ENCODE assay signal across 8 cellular contexts in the genomic region with DNA sequence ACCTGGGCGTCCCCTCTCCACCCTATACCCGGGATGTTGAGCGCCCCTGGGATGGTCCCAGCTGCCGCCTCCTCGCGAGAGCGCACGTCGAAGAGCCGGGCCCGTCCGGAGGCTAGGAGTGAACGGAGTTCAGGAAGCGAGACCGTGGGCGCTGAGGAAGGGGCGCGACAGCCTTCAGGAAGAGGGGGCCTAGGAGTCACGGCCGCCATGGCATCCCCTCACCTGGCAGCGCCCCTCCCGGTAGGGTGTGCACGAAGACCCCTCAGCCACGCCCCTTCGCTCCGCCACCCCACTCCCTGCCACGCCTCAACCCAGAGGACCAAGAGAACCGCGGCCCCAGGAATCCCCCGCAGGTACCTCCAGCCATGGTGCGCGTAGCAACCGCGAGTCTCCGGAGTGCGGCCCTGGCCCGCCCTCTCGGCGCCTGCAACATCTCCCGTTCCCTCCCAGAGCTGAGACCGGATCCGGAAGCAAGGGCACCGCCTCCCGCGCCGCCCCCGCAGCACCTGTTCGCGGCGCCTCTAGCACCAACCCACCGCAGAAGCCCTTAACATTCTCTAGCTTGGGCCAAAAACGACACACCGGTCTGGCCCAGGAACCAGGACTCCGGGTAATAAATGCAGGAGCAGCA. TPM values are rescaled to one million over a fixed set of nuclear protein-coding genes. Genes with fewer than 3 reads are reported as not detected.
DNase-seq lines count a peak whose midpoint lies in the region; ATAC-seq, FAIRE-seq and TF ChIP-seq lines count a peak whose summit lies in the region.

A gene with protein sequence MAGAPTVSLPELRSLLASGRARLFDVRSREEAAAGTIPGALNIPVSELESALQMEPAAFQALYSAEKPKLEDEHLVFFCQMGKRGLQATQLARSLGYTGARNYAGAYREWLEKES (minus strand): TSS at position 442 of the 631 bp plus-strand sequence. CDS start 75 bp downstream, at position 367.

- H4K20me1 ChIP-seq in hepatocyte (ENCODE audit: insufficient read depth, poor library complexity, severe bottlenecking), result no peaks in the 10 kb centered on the region

- H3K36me3 ChIP-seq in CD4-positive, CD25-positive, alpha-beta regulatory T cell (ENCODE audit: control insufficient read depth, insufficient read depth, low read length), result peaks cover 38% of the 10 kb centered on the region
- H3K36me3 ChIP-seq in SK-N-MC (ENCODE audit: insufficient read depth, low read length) (peaks cover 39% of the 10 kb centered on the region), hepatocyte (replicated peaks; ENCODE audit: insufficient read depth, low read depth) (no peaks in the 10 kb centered on the region), gastrocnemius medialis (peaks cover 0 to 47% of the 10 kb centered on the region in 2 donors)

- H3K4me2 ChIP-seq in hepatocyte, result peak within 1 kb of the TSS; percentile 73

- H3K9me2 ChIP-seq in hepatocyte (replicated peaks; ENCODE audit: insufficient read depth), result no peaks in the 10 kb centered on the region

- no peak for TF ChIP-seq CTCF in hepatocyte (IDR thresholded peaks at IDR 0.05; ENCODE audit: poor library complexity)
- no peak for TF ChIP-seq CTCF in gastrocnemius medialis (IDR thresholded peaks at IDR 0.05 in 4 of 5, conservative IDR thresholded peaks at IDR 0.05 in 1 of 5)

- H3K36me3 Mint-ChIP-seq in CD4-positive, CD25-positive, alpha-beta regulatory T cell, result peaks cover 27% of the 10 kb centered on the region
- peaks cover 8 to 28% of the 10 kb centered on the region in 2 donors for H3K36me3 Mint-ChIP-seq in activated naive CD4-positive, alpha-beta T cell treated with anti-CD3 and anti-CD28 coated beads, Interleukin-2, amount 50 U/mL, for 72 hours

- H3K27me3 Mint-ChIP-seq in CD4-positive, CD25-positive, alpha-beta regulatory T cell, result no peaks in the 10 kb centered on the region

- peaks cover 4 to 55% (median 28%) of the 10 kb centered on the region in 4 donors for H3K4me1 Mint-ChIP-seq in CD4-positive, CD25-positive, alpha-beta regulatory T cell

- H3K9me3 Mint-ChIP-seq in CD4-positive, CD25-positive, alpha-beta regulatory T cell, result no peaks in the 10 kb centered on the region
- H3K9me3 Mint-ChIP-seq in activated naive CD4-positive, alpha-beta T cell treated with anti-CD3 and anti-CD28 coated beads, Interleukin-2, amount 50 U/mL, for 72 hours, result no peaks in the 10 kb centered on the region

- intact Hi-C loops in gastrocnemius medialis (cut with DNase I; ENCODE audit: low total_unique reads), result no loop called here

- H3K4me1 ChIP-seq in CD4-positive, CD25-positive, alpha-beta regulatory T cell (ENCODE audit: control insufficient read depth, insufficient read depth, low read length, poor library complexity, severe bottlenecking), result peaks cover 36% of the 10 kb centered on the region
- H3K4me1 ChIP-seq in hepatocyte (ENCODE audit: insufficient read depth) (peaks cover 5% of the 10 kb centered on the region), gastrocnemius medialis (peaks cover 5% of the 10 kb centered on the region in 2 donors)

- peak within 1 kb of the TSS; percentile 88 to 96 (median 92) for H3K4me3 Mint-ChIP-seq in CD4-positive, CD25-positive, alpha-beta regulatory T cell

- in situ Hi-C loops in gastrocnemius medialis (cut with MboI; ENCODE audit: low sequenced_read_pairs in 4 of 4), result no loop called here

- peak within 1 kb of the TSS; percentile 67 for H2AFZ ChIP-seq in hepatocyte

- no peaks in the 10 kb centered on the region for H3K27me3 ChIP-seq in CD4-positive, CD25-positive, alpha-beta regulatory T cell (ENCODE audit: control insufficient read depth, insufficient read depth, low read length)
- no peaks in the 10 kb centered on the region for H3K27me3 ChIP-seq in hepatocyte
- H3K27me3 ChIP-seq in gastrocnemius medialis, result no peaks in the 10 kb centered on the region

- H3K27ac Mint-ChIP-seq in CD4-positive, CD25-positive, alpha-beta regulatory T cell, result peak within 1 kb of the TSS; percentile 95 to 99 (median 95)
- H3K27ac Mint-ChIP-seq in activated naive CD4-positive, alpha-beta T cell treated with anti-CD3 and anti-CD28 coated beads, Interleukin-2, amount 50 U/mL, for 72 hours, result peak within 1 kb of the TSS; percentile 90 to 97

- FAIRE-seq in HTR-8/SVneo (lab: Jason Lieb, UNC), result no peak

- ATAC-seq in CD4-positive, CD25-positive, alpha-beta regulatory T cell (ENCODE audit: low read depth in 2 of 2), result peak; percentile 92 to 93
- ATAC-seq in GM19452 (IDR thresholded peaks at IDR 0.05; ENCODE audit: unreplicated experiment), result peak; percentile 80
- ATAC-seq in activated naive CD4-positive, alpha-beta T cell treated with anti-CD3 and anti-CD28 coated beads, Interleukin-2, amount 50 U/mL, for 72 hours, result peak; percentile 89 to 95
- peak; percentile 58 to 78 for ATAC-seq in gastrocnemius medialis

- DNase-seq in CD4-positive, CD25-positive, alpha-beta regulatory T cell, result peak; percentile 86 to 93 (median 91)
- DNase-seq in HTR-8/SVneo (ENCODE audit: insufficient read length, low spot score) (peak; percentile 32), SK-N-MC (ENCODE audit: low read depth, low spot score) (no peak), hepatocyte (ENCODE audit: low spot score) (peak; percentile 84), gastrocnemius medialis (peak in 1 of 2 donors; percentile 47), cerebellar cortex (ENCODE audit: low spot score) (no peak)
- peak; percentile 83 to 89 for DNase-seq in activated naive CD4-positive, alpha-beta T cell treated with anti-CD3 and anti-CD28 coated beads, Interleukin-2, amount 50 U/mL, for 72 hours (ENCODE audit: low spot score in 2 of 2)

- peak in 1 of 2 donors; percentile 21 for TF ChIP-seq POLR2A in gastrocnemius medialis (IDR thresholded peaks at IDR 0.05)

- H3K79me2 ChIP-seq in hepatocyte, result peaks cover 16% of the 10 kb centered on the region

- peak within 1 kb of the TSS; percentile 90 for H3K27ac ChIP-seq in CD4-positive, CD25-positive, alpha-beta regulatory T cell (ENCODE audit: insufficient read depth, low read length, poor library complexity, severe bottlenecking)
- H3K27ac ChIP-seq in SK-N-MC (no peak within 1 kb of the TSS), hepatocyte (peak within 1 kb of the TSS; percentile 67), gastrocnemius medialis (peak within 1 kb of the TSS in 2 of 4 donors; percentile 18 to 23)

- H3K9me3 ChIP-seq in CD4-positive, CD25-positive, alpha-beta regulatory T cell (ENCODE audit: control insufficient read depth in 2 of 2, low read length in 2 of 2), result no peaks in the 10 kb centered on the region
- H3K9me3 ChIP-seq in SK-N-MC (ENCODE audit: low read depth, low read length), result no peaks in the 10 kb centered on the region
- no peaks in the 10 kb centered on the region for H3K9me3 ChIP-seq in hepatocyte (ENCODE audit: low read depth)
- no peaks in the 10 kb centered on the region for H3K9me3 ChIP-seq in gastrocnemius medialis

- WGBS in hepatocyte (ENCODE audit: low lambda C conversion rate, missing lambda C conversion rate), result 26% methylated on average over 43 of the region's 54 CpGs

- H3K4me3 ChIP-seq in CD4-positive, CD25-positive, alpha-beta regulatory T cell (ENCODE audit: low read depth, low read length), result peak within 1 kb of the TSS; percentile 56
- H3K4me3 ChIP-seq in SK-N-MC (peak within 1 kb of the TSS; percentile 79), hepatocyte (peak within 1 kb of the TSS; percentile 28), gastrocnemius medialis (peak within 1 kb of the TSS; percentile 53 to 68 (median 62))

- H3K9ac ChIP-seq in SK-N-MC (ENCODE audit: insufficient read length), result peak within 1 kb of the TSS; percentile 69

RNA-seq across cellular contexts. Expression of the gene that starts here (rescaled TPM):
- total RNA-seq in CD4-positive, CD25-positive, alpha-beta regulatory T cell, result 61.3 TPM
- polyA plus RNA-seq in CD4-positive, CD25-positive, alpha-beta regulatory T cell, result 100 to 1,000 TPM; 340 to 451 (median 422) TPM
- total RNA-seq in activated naive CD4-positive, alpha-beta T cell treated with anti-CD3 and anti-CD28 coated beads, Interleukin-2, amount 50 U/mL, for 72 hours, result 10 to 100 TPM; 59.3 to 66.8 TPM
- total RNA-seq in hepatocyte (30.8 and 36.3 TPM in 2 replicates), gastrocnemius medialis (10 to 100 TPM in 3 of 4 donors, 1 to 10 TPM in 1; 8.6 to 52.6 (median 16.8) TPM)
- 101 and 102 TPM in 2 replicates for polyA plus RNA-seq in hepatocyte

Comparison
In these comparisons a context has a peak if more than half of its experiments do, and no peak if none do; other contexts are left out.
1. DNase-seq: peak in CD4-positive, CD25-positive, alpha-beta regulatory T cell (3 of 3), HTR-8/SVneo (single experiment), activated naive CD4-positive, alpha-beta T cell treated with anti-CD3 and anti-CD28 coated beads, Interleukin-2, amount 50 U/mL, for 72 hours (2 of 2) and hepatocyte (single experiment); none in SK-N-MC (single experiment) and cerebellar cortex (single experiment).
2. H3K4me3 ChIP-seq: peak in every context shown above with its lines; median percentile 79 in SK-N-MC; 62 in gastrocnemius medialis; 56 in CD4-positive, CD25-positive, alpha-beta regulatory T cell; 28 in hepatocyte.
3. Peak in every context shown above with its lines, with median percentiles within 50 percentile points of each other: ATAC-seq.